ENCODE assay signal across 20 cellular contexts in the genomic region with DNA sequence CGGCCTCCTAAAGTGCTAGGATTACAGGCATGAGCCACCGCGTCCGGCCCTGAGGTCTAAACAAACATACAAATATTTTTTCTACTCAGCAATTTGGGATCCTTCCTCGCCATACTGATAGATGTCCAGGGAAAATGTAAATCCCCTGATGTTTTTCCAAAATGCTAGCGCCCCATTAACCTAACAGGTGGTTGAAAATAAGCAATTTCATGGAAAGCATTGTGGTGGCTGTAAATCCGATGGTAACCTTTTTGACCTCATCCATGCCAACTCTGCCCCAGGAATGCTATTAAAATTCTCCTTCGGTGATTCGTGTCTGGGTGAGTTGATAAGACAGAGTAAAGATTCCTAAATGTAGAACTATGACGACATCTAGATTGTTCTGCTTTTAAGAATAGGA. TPM values are rescaled to one million over a fixed set of nuclear protein-coding genes. Genes with fewer than 3 reads are reported as not detected.
DNase-seq lines count a peak whose midpoint lies in the region; TF ChIP-seq lines count a peak whose summit lies in the region.
"Had no signal": no experiment of that assay in that cellular context is flagged by ENCODE, and none has a peak within 500 bp of the region (broad histone marks: within the 10 kb centered on the region; RNA-seq: fewer than 3 reads in every experiment).

No MANE protein-coding gene starts in this region.

- DNase-seq in EH (ENCODE audit: low read depth) (peak; percentile 34), NCI-H226 (peak; percentile 86), dermis blood vessel endothelial cell (peak; percentile 25), nephron progenitor cell (no peak), amniotic stem cell (lab: John Stamatoyannopoulos, UW) (no peak), DMS 273 treated with DMSO at 0.1 percent for 48 hours (lab: John Stamatoyannopoulos, UW) (no peak), NCI-H1417 (lab: John Stamatoyannopoulos, UW) (no peak)
- no peak for DNase-seq in activated CD8-positive, alpha-beta memory T cell treated with anti-CD3 and anti-CD28 coated beads, Interleukin-2, amount 50 U/mL, for 48 hours
- DNase-seq: activated effector memory CD4-positive, alpha-beta T cell treated with Interleukin-2 at 50 U/mL for 16 hours; effector memory CD4-positive, alpha-beta T cell; kidney; MG63; NCI-H1694; NCI-H2227 treated with DMSO at 0.1 percent for 48 hours; PC-9; T1000; tibial artery had no signal

- H3K27ac Mint-ChIP-seq in nephron progenitor cell: peak overlapping the region; percentile 89
- H3K27ac Mint-ChIP-seq: memory B cell; stimulated activated memory B cell treated with anti-CD40 and anti-IgM and Interleukin-4, amounts not matched to agents 10 μg/mL and 1 μg/mL and 100 μg/mL, for 72 hours had no signal

- TF ChIP-seq CTCF in nephron progenitor cell (IDR thresholded peaks at IDR 0.05): no peak

- peaks cover 35% of the 10 kb centered on the region for H3K36me3 Mint-ChIP-seq in nephron progenitor cell (ENCODE audit: low read depth)

- H3K4me1 Mint-ChIP-seq in nephron progenitor cell: peaks cover 11% of the 10 kb centered on the region
- H3K4me1 Mint-ChIP-seq: central memory CD8-positive, alpha-beta T cell; memory B cell; stimulated activated memory B cell treated with anti-CD40 and anti-IgM and Interleukin-4, amounts not matched to agents 10 μg/mL and 1 μg/mL and 100 μg/mL, for 72 hours had no signal

- no peaks in the 10 kb centered on the region for H3K27me3 Mint-ChIP-seq in nephron progenitor cell (ENCODE audit: low read depth, poor library complexity)
- H3K27me3 Mint-ChIP-seq: central memory CD8-positive, alpha-beta T cell; memory B cell; stimulated activated memory B cell treated with anti-CD40 and anti-IgM and Interleukin-4, amounts not matched to agents 10 μg/mL and 1 μg/mL and 100 μg/mL, for 72 hours had no signal

- no peaks in the 10 kb centered on the region for H3K9me3 Mint-ChIP-seq in nephron progenitor cell
- H3K9me3 Mint-ChIP-seq: central memory CD8-positive, alpha-beta T cell; memory B cell; stimulated activated memory B cell treated with anti-CD40 and anti-IgM and Interleukin-4, amounts not matched to agents 10 μg/mL and 1 μg/mL and 100 μg/mL, for 72 hours had no signal

- H3K4me3 Mint-ChIP-seq in nephron progenitor cell: no peak overlapping the region
- H3K4me3 Mint-ChIP-seq: central memory CD8-positive, alpha-beta T cell; memory B cell; stimulated activated memory B cell treated with anti-CD40 and anti-IgM and Interleukin-4, amounts not matched to agents 10 μg/mL and 1 μg/mL and 100 μg/mL, for 72 hours had no signal

RNA-seq across cellular contexts. Expression of gene GEMIN6, which starts 19.3 kb away (rescaled TPM):
- 12.6 and 16.7 TPM in 2 replicates for total RNA-seq in dermis blood vessel endothelial cell

RNA-seq across cellular contexts. Expression of gene SRSF7, which starts 46.1 kb away (rescaled TPM):
- 145 and 170 TPM in 2 replicates for total RNA-seq in dermis blood vessel endothelial cell

Comparison
In these comparisons a context has a peak if more than half of its experiments do, and no peak if none do; other contexts are left out.
1. DNase-seq: peak in EH (single experiment), NCI-H226 (single experiment) and dermis blood vessel endothelial cell (single experiment); none in nephron progenitor cell (single experiment), amniotic stem cell (single experiment), DMS 273 treated with DMSO at 0.1 percent for 48 hours (single experiment), NCI-H1417 (0 of 3) and activated CD8-positive, alpha-beta memory T cell treated with anti-CD3 and anti-CD28 coated beads, Interleukin-2, amount 50 U/mL, for 48 hours (single experiment).